In genomic region chr16:78496189-78496588, GRCh38 we compare ENCODE assay signal across 2 cellular contexts.
TF ChIP-seq lines count a peak whose summit lies in the region.

No MANE protein-coding gene starts in this region.

TF ChIP-seq in liver, 16 proteins besides CTCF, POLR2A, EP300 and RAD21 (continued from another document):
- TF ChIP-seq YY1 (IDR thresholded peaks at IDR 0.05), result no peak
- peak in 1 of 2 donors; percentile 27 for TF ChIP-seq RXRA (IDR thresholded peaks at IDR 0.05)

TF ChIP-seq in HepG2, 621 proteins besides CTCF, POLR2A, EP300 and RAD21 (continued from another document):
- TF ChIP-seq, protein P1, sequence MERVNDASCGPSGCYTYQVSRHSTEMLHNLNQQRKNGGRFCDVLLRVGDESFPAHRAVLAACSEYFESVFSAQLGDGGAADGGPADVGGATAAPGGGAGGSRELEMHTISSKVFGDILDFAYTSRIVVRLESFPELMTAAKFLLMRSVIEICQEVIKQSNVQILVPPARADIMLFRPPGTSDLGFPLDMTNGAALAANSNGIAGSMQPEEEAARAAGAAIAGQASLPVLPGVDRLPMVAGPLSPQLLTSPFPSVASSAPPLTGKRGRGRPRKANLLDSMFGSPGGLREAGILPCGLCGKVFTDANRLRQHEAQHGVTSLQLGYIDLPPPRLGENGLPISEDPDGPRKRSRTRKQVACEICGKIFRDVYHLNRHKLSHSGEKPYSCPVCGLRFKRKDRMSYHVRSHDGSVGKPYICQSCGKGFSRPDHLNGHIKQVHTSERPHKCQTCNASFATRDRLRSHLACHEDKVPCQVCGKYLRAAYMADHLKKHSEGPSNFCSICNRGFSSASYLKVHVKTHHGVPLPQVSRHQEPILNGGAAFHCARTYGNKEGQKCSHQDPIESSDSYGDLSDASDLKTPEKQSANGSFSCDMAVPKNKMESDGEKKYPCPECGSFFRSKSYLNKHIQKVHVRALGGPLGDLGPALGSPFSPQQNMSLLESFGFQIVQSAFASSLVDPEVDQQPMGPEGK (CRISPR knock-in tag; IDR thresholded peaks at IDR 0.05), result no peak
- TF ChIP-seq ZNF777 (CRISPR knock-in tag; IDR thresholded peaks at IDR 0.05) (no peak), ZNF652 (CRISPR knock-in tag; IDR thresholded peaks at IDR 0.05; ENCODE audit: borderline replicate concordance, low read depth) (no peak), YEATS4 (CRISPR knock-in tag; IDR thresholded peaks at IDR 0.05; ENCODE audit: borderline replicate concordance) (no peak), ZNF10 (CRISPR knock-in tag; IDR thresholded peaks at IDR 0.05; ENCODE audit: borderline replicate concordance, low read depth) (no peak), ELF4 (CRISPR knock-in tag; IDR thresholded peaks at IDR 0.05; ENCODE audit: borderline replicate concordance) (no peak), JDP2 (CRISPR knock-in tag; IDR thresholded peaks at IDR 0.05; ENCODE audit: borderline replicate concordance) (no peak), FUBP1 (CRISPR knock-in tag; IDR thresholded peaks at IDR 0.05; ENCODE audit: borderline replicate concordance) (no peak)
- TF ChIP-seq, protein P2, sequence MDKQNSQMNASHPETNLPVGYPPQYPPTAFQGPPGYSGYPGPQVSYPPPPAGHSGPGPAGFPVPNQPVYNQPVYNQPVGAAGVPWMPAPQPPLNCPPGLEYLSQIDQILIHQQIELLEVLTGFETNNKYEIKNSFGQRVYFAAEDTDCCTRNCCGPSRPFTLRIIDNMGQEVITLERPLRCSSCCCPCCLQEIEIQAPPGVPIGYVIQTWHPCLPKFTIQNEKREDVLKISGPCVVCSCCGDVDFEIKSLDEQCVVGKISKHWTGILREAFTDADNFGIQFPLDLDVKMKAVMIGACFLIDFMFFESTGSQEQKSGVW (CRISPR knock-in tag; IDR thresholded peaks at IDR 0.05; ENCODE audit: borderline replicate concordance), result no peak
- TF ChIP-seq, protein P3, sequence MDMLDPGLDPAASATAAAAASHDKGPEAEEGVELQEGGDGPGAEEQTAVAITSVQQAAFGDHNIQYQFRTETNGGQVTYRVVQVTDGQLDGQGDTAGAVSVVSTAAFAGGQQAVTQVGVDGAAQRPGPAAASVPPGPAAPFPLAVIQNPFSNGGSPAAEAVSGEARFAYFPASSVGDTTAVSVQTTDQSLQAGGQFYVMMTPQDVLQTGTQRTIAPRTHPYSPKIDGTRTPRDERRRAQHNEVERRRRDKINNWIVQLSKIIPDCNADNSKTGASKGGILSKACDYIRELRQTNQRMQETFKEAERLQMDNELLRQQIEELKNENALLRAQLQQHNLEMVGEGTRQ (IDR thresholded peaks at IDR 0.05; ENCODE audit: low read depth, low read length), result no peak
- TF ChIP-seq, protein P3 (CRISPR knock-in tag; IDR thresholded peaks at IDR 0.05; ENCODE audit: borderline replicate concordance), result no peak
- TF ChIP-seq, protein P4, sequence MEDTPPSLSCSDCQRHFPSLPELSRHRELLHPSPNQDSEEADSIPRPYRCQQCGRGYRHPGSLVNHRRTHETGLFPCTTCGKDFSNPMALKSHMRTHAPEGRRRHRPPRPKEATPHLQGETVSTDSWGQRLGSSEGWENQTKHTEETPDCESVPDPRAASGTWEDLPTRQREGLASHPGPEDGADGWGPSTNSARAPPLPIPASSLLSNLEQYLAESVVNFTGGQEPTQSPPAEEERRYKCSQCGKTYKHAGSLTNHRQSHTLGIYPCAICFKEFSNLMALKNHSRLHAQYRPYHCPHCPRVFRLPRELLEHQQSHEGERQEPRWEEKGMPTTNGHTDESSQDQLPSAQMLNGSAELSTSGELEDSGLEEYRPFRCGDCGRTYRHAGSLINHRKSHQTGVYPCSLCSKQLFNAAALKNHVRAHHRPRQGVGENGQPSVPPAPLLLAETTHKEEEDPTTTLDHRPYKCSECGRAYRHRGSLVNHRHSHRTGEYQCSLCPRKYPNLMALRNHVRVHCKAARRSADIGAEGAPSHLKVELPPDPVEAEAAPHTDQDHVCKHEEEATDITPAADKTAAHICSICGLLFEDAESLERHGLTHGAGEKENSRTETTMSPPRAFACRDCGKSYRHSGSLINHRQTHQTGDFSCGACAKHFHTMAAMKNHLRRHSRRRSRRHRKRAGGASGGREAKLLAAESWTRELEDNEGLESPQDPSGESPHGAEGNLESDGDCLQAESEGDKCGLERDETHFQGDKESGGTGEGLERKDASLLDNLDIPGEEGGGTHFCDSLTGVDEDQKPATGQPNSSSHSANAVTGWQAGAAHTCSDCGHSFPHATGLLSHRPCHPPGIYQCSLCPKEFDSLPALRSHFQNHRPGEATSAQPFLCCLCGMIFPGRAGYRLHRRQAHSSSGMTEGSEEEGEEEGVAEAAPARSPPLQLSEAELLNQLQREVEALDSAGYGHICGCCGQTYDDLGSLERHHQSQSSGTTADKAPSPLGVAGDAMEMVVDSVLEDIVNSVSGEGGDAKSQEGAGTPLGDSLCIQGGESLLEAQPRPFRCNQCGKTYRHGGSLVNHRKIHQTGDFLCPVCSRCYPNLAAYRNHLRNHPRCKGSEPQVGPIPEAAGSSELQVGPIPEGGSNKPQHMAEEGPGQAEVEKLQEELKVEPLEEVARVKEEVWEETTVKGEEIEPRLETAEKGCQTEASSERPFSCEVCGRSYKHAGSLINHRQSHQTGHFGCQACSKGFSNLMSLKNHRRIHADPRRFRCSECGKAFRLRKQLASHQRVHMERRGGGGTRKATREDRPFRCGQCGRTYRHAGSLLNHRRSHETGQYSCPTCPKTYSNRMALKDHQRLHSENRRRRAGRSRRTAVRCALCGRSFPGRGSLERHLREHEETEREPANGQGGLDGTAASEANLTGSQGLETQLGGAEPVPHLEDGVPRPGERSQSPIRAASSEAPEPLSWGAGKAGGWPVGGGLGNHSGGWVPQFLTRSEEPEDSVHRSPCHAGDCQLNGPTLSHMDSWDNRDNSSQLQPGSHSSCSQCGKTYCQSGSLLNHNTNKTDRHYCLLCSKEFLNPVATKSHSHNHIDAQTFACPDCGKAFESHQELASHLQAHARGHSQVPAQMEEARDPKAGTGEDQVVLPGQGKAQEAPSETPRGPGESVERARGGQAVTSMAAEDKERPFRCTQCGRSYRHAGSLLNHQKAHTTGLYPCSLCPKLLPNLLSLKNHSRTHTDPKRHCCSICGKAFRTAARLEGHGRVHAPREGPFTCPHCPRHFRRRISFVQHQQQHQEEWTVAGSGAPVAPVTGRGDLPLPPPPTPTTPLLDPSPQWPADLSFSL (CRISPR knock-in tag; IDR thresholded peaks at IDR 0.05), result no peak
